In genomic region chr2:193985272-193985671, GRCh38 we compare ENCODE assay signal across 24 cellular contexts.
"Had no signal": no experiment of that assay in that cellular context is flagged by ENCODE, and none has a peak within 500 bp of the region (broad histone marks: within the 10 kb centered on the region; RNA-seq: fewer than 3 reads in every experiment).

No MANE protein-coding gene starts in this region.

- H3K9me3 ChIP-seq: left ventricle myocardium inferior, ovary, stomach, testis, thyroid gland, transverse colon, upper lobe of left lung, vagina had no signal

- H3K4me3 ChIP-seq: left ventricle myocardium inferior, lung, ovary, skin epidermis, stomach, testis, thyroid gland, transverse colon, upper lobe of left lung, vagina had no signal

- H3K36me3 ChIP-seq: left ventricle myocardium inferior, ovary, stomach, thyroid gland, transverse colon, upper lobe of left lung, vagina had no signal

- H3K4me1 ChIP-seq: left ventricle myocardium inferior, stomach, testis, thyroid gland, transverse colon, upper lobe of left lung, vagina had no signal

- DNase-seq: islet precursor cell; left ventricle myocardium inferior; mesendoderm; naive B cell; natural killer cell; nephron progenitor cell; ovary; retina; right cardiac atrium; stimulated activated CD4-positive, alpha-beta T cell treated with anti-CD3 and anti-CD28 coated beads, Interleukin-12 subunit alpha, Interleukin-12 subunit beta, amount 100 ng/mL, for 4 hours; stimulated activated CD4-positive, alpha-beta T cell treated with anti-CD3 and anti-CD28 coated beads, Interleukin-15, amount 100 ng/mL, for 24 hours; stimulated activated CD4-positive, alpha-beta T cell treated with anti-CD3 and anti-CD28 coated beads, Interleukin-2, amount 100 ng/mL, for 24 hours; stimulated activated CD4-positive, alpha-beta T cell treated with anti-CD3 and anti-CD28 coated beads, Interleukin-4, amount 100 ng/mL, for 1 hour; stimulated activated naive B cell treated with anti-CD40 and anti-IgM and Interleukin-4, amounts not matched to agents 10 μg/mL and 1 μg/mL and 100 μg/mL, for 72 hours; stimulated activated naive CD8-positive, alpha-beta T cell treated with anti-CD3 and anti-CD28 coated beads, Interleukin-15, Interleukin-2, amounts not matched to agents 100 U/mL and 50 U/mL, for 24 hours; stomach; testis; thyroid gland; transverse colon; upper lobe of left lung had no signal

- ATAC-seq: natural killer cell; right cardiac atrium; sciatic nerve; stimulated activated naive B cell treated with anti-CD40 and anti-IgM and Interleukin-4, amounts not matched to agents 10 μg/mL and 1 μg/mL and 100 μg/mL, for 72 hours; stimulated activated naive CD8-positive, alpha-beta T cell treated with anti-CD3 and anti-CD28 coated beads, Interleukin-15, Interleukin-2, amounts not matched to agents 100 U/mL and 50 U/mL, for 24 hours had no signal

- H3K27ac ChIP-seq: left ventricle myocardium inferior, ovary, skin epidermis, stomach, testis, thyroid gland, transverse colon, upper lobe of left lung, vagina had no signal

- H3K27me3 ChIP-seq: ovary, stomach, testis, thyroid gland, transverse colon, upper lobe of left lung, vagina had no signal
